8 cellular contexts compared by ENCODE assay signal in the genomic region with DNA sequence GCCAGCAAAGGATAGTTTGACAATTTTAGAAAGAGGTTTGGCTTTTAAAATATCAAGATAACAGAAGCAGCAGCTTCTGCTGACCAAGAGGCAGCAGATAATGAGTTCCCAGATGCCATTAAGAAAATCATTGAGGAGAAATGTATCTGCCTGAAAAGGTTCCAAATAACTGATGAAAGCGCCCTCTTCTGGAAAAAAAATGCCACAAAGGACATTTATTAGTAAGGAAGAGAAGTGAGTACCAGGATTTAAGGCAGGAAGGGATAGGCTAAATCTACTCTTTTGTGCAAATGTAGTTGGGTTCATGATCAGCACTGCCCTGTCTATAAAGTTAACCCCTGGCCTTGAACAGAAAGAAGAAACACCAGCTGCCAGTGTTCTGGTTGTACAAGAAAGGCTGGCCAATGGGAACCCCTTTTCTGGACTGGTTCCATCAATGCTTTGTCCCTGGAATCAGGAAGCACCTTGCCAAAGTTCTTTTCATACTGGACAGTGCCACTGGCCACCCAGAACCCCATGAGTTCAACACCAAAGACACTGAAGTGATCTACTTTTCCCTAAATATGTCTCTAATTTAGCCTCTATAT. TPM values are rescaled to one million over a fixed set of nuclear protein-coding genes. Genes with fewer than 3 reads are reported as not detected.
DNase-seq lines count a peak whose midpoint lies in the region; TF ChIP-seq lines count a peak whose summit lies in the region.

No MANE protein-coding gene starts in this region.

- H3K36me3 Mint-ChIP-seq in activated CD4-positive, alpha-beta T cell treated with anti-CD3 and anti-CD28 coated beads, Interleukin-2, amount 10 ng/mL, durations not matched to agents 24 days and 14 days (ENCODE audit: low read depth) = peaks cover 21% of the 10 kb centered on the region
- peaks cover 4% of the 10 kb centered on the region for H3K36me3 Mint-ChIP-seq in endothelial cell (ENCODE audit: low read depth, unreplicated experiment)

- H3K9ac ChIP-seq in smooth muscle cell (ENCODE audit: low read depth) = no peak overlapping the region

- H2AFZ ChIP-seq in smooth muscle cell (ENCODE audit: low read depth) = no peak overlapping the region

- TF ChIP-seq CTCF in endothelial cell (IDR thresholded peaks at IDR 0.05; ENCODE audit: unreplicated experiment) (peak; percentile 62), smooth muscle cell (IDR thresholded peaks at IDR 0.05; ENCODE audit: borderline replicate concordance, insufficient read depth, poor library complexity, severe bottlenecking) (peak; percentile 28), suprapubic skin (IDR thresholded peaks at IDR 0.05) (no peak)

- H3K9me3 ChIP-seq in smooth muscle cell (replicated peaks; ENCODE audit: low read depth) (no peaks in the 10 kb centered on the region), suprapubic skin (no peaks in the 10 kb centered on the region)

- H3K4me1 Mint-ChIP-seq in activated CD4-positive, alpha-beta T cell treated with anti-CD3 and anti-CD28 coated beads, Interleukin-2, amount 10 ng/mL, durations not matched to agents 24 days and 14 days = no peaks in the 10 kb centered on the region
- no peaks in the 10 kb centered on the region for H3K4me1 Mint-ChIP-seq in endothelial cell (ENCODE audit: unreplicated experiment)

- H3K36me3 ChIP-seq in smooth muscle cell (ENCODE audit: low read depth) (peaks cover 15% of the 10 kb centered on the region), suprapubic skin (peaks cover 49% of the 10 kb centered on the region)

- no peaks in the 10 kb centered on the region for H3K27me3 Mint-ChIP-seq in activated CD4-positive, alpha-beta T cell treated with anti-CD3 and anti-CD28 coated beads, Interleukin-2, amount 10 ng/mL, durations not matched to agents 24 days and 14 days
- H3K27me3 Mint-ChIP-seq in endothelial cell (ENCODE audit: unreplicated experiment) = no peaks in the 10 kb centered on the region

- no peak for TF ChIP-seq POLR2A in suprapubic skin (IDR thresholded peaks at IDR 0.05)

- H4K20me1 ChIP-seq in smooth muscle cell (ENCODE audit: low read depth) = no peaks in the 10 kb centered on the region

- 11% methylated on average over 1 of the region's 1 CpG for WGBS in smooth muscle cell (ENCODE audit: low lambda C conversion rate)
- 58% methylated on average over 1 of the region's 1 CpG for WGBS in suprapubic skin

- H3K27me3 ChIP-seq in smooth muscle cell (ENCODE audit: low read depth) (no peaks in the 10 kb centered on the region), suprapubic skin (no peaks in the 10 kb centered on the region)

- TF ChIP-seq EP300 in suprapubic skin (IDR thresholded peaks at IDR 0.05) = no peak

- no peak overlapping the region for H3K27ac Mint-ChIP-seq in activated CD4-positive, alpha-beta T cell treated with anti-CD3 and anti-CD28 coated beads, Interleukin-2, amount 10 ng/mL, durations not matched to agents 24 days and 14 days
- no peak overlapping the region for H3K27ac Mint-ChIP-seq in endothelial cell (ENCODE audit: unreplicated experiment)

- H3K4me3 Mint-ChIP-seq in activated CD4-positive, alpha-beta T cell treated with anti-CD3 and anti-CD28 coated beads, Interleukin-2, amount 10 ng/mL, durations not matched to agents 24 days and 14 days = no peak overlapping the region
- H3K4me3 Mint-ChIP-seq in endothelial cell (ENCODE audit: unreplicated experiment) = no peak overlapping the region

- H3K27ac ChIP-seq in smooth muscle cell (ENCODE audit: low read depth) (no peak overlapping the region), suprapubic skin (no peak overlapping the region)

- no peak overlapping the region for H3K4me2 ChIP-seq in smooth muscle cell

- H3F3A ChIP-seq in smooth muscle cell (ENCODE audit: low read depth) = no peaks in the 10 kb centered on the region

- intact Hi-C loops in activated CD4-positive, alpha-beta T cell treated with anti-CD3 and anti-CD28 coated beads, Interleukin-2, amount 10 ng/mL, durations not matched to agents 24 days and 14 days (cut with micrococcal nuclease) = loop anchor here (5.0 kb wide), 1 partner anchor 298 kb away; no protein-coding TSS in a partner anchor

- H3K79me2 ChIP-seq in smooth muscle cell (ENCODE audit: low read depth) = no peaks in the 10 kb centered on the region

- DNase-seq in activated CD4-positive, alpha-beta T cell treated with anti-CD3 and anti-CD28 coated beads, Interleukin-2, amount 10 ng/mL, durations not matched to agents 24 days and 14 days = peak; percentile 66
- DNase-seq in activated CD4-positive, alpha-beta T cell treated with anti-CD3 and anti-CD28 coated beads, Interleukin-2, amount 50 U/mL, for 4 hours = no peak
- DNase-seq in NCI-H748 treated with DMSO at 0.1 percent for 48 hours (lab: John Stamatoyannopoulos, UW) = peak; percentile 2
- peak; percentile 21 for DNase-seq in endothelial cell (ENCODE audit: low spot score)
- no peak for DNase-seq in smooth muscle cell (lab: John Stamatoyannopoulos, UW; ENCODE audit: unreplicated experiment)
- DNase-seq in suprapubic skin (ENCODE audit: low spot score in 2 of 2) = no peak
- DNase-seq in putamen (ENCODE audit: low spot score) = no peak
- DNase-seq in occipital lobe (lab: John Stamatoyannopoulos, UW) = no peak

- H3K4me1 ChIP-seq in smooth muscle cell (ENCODE audit: low read depth) (no peaks in the 10 kb centered on the region), suprapubic skin (no peaks in the 10 kb centered on the region)

- H3K4me3 ChIP-seq in smooth muscle cell (no peak overlapping the region), suprapubic skin (no peak overlapping the region)

- no peaks in the 10 kb centered on the region for H3K9me3 Mint-ChIP-seq in activated CD4-positive, alpha-beta T cell treated with anti-CD3 and anti-CD28 coated beads, Interleukin-2, amount 10 ng/mL, durations not matched to agents 24 days and 14 days
- no peaks in the 10 kb centered on the region for H3K9me3 Mint-ChIP-seq in endothelial cell (ENCODE audit: unreplicated experiment)

RNA-seq across cellular contexts. Expression of a gene that starts 40.6 kb away (rescaled TPM):
- 21.0 and 24.3 TPM in 2 replicates for total RNA-seq in activated CD4-positive, alpha-beta T cell treated with anti-CD3 and anti-CD28 coated beads, Interleukin-2, amount 10 ng/mL, durations not matched to agents 24 days and 14 days
- total RNA-seq in endothelial cell (ENCODE audit: unreplicated experiment) (27.0 TPM), smooth muscle cell (16.8 and 22.2 TPM in 2 replicates), suprapubic skin (10 to 100 TPM; 12.0 to 23.3 (median 16.4) TPM), occipital lobe (46.5 TPM)
- 8.4 and 10.8 TPM in 2 replicates for polyA plus RNA-seq in smooth muscle cell

RNA-seq across cellular contexts. Expression of a gene that starts 40.7 kb away (rescaled TPM):
- 4.9 and 5.9 TPM in 2 replicates for total RNA-seq in activated CD4-positive, alpha-beta T cell treated with anti-CD3 and anti-CD28 coated beads, Interleukin-2, amount 10 ng/mL, durations not matched to agents 24 days and 14 days
- 11.3 TPM for total RNA-seq in endothelial cell (ENCODE audit: unreplicated experiment)
- total RNA-seq in smooth muscle cell = 30.5 and 49.7 TPM in 2 replicates
- polyA plus RNA-seq in smooth muscle cell = 42.8 and 53.7 TPM in 2 replicates
- 1 to 10 TPM; 6.3 to 9.0 (median 7.5) TPM for total RNA-seq in suprapubic skin
- total RNA-seq in occipital lobe = 16.7 TPM

RNA-seq across cellular contexts. Expression of a gene that starts 54.6 kb away (rescaled TPM):
- 0.09 TPM in 1 of 2 replicates, not detected in the other for total RNA-seq in activated CD4-positive, alpha-beta T cell treated with anti-CD3 and anti-CD28 coated beads, Interleukin-2, amount 10 ng/mL, durations not matched to agents 24 days and 14 days
- 0.69 TPM for total RNA-seq in endothelial cell (ENCODE audit: unreplicated experiment)
- 0.40 and 2.3 TPM in 2 replicates for total RNA-seq in smooth muscle cell
- 1.4 TPM in 1 of 2 replicates, not detected in the other for polyA plus RNA-seq in smooth muscle cell
- total RNA-seq in suprapubic skin = under 1 TPM; 0.34 to 0.80 (median 0.42) TPM
- 3.9 TPM for total RNA-seq in occipital lobe

RNA-seq across cellular contexts. Expression of a gene that starts 57.1 kb away (rescaled TPM):
- total RNA-seq in activated CD4-positive, alpha-beta T cell treated with anti-CD3 and anti-CD28 coated beads, Interleukin-2, amount 10 ng/mL, durations not matched to agents 24 days and 14 days = 35.8 and 36.7 TPM in 2 replicates
- 9.5 TPM for total RNA-seq in endothelial cell (ENCODE audit: unreplicated experiment)
- 2.7 and 4.9 TPM in 2 replicates for total RNA-seq in smooth muscle cell
- polyA plus RNA-seq in smooth muscle cell = 9.0 and 10.2 TPM in 2 replicates
- 1 to 10 TPM; 3.9 to 7.7 (median 4.7) TPM for total RNA-seq in suprapubic skin
- total RNA-seq in occipital lobe = 13.4 TPM

Comparison
In these comparisons a context has a peak if more than half of its experiments do, and no peak if none do; other contexts are left out.
1. DNase-seq: peak in activated CD4-positive, alpha-beta T cell treated with anti-CD3 and anti-CD28 coated beads, Interleukin-2, amount 10 ng/mL, durations not matched to agents 24 days and 14 days (single experiment), NCI-H748 treated with DMSO at 0.1 percent for 48 hours (single experiment) and endothelial cell (single experiment); none in activated CD4-positive, alpha-beta T cell treated with anti-CD3 and anti-CD28 coated beads, Interleukin-2, amount 50 U/mL, for 4 hours (0 of 2), smooth muscle cell (single experiment), suprapubic skin (0 of 2), putamen (single experiment) and occipital lobe (single experiment).
2. CTCF ChIP-seq: peak in endothelial cell (single experiment) and smooth muscle cell (single experiment); none in suprapubic skin (0 of 2).